Comparison of ENCODE assay signal across 8 cellular contexts in genomic region chr2:55048925-55049793, GRCh38. TPM values are rescaled to one million over a fixed set of nuclear protein-coding genes. Genes with fewer than 3 reads are reported as not detected.
DNase-seq lines count a peak whose midpoint lies in the region; ATAC-seq and TF ChIP-seq lines count a peak whose summit lies in the region.

No MANE protein-coding gene starts in this region.

- no peaks in the 10 kb centered on the region for H3K36me3 ChIP-seq in kidney epithelial cell (ENCODE audit: control insufficient read depth, insufficient read depth, low read length)

- H3K4me3 ChIP-seq in choroid plexus epithelial cell (ENCODE audit: low read depth, low read length): peak overlapping the region; percentile 93
- peak overlapping the region; percentile 87 for H3K4me3 ChIP-seq in kidney epithelial cell (ENCODE audit: low read depth, low read length)

- TF ChIP-seq CTCF in choroid plexus epithelial cell (conservative IDR thresholded peaks at IDR 0.05; ENCODE audit: low read depth, low read length) (peak; percentile 87), kidney epithelial cell (IDR thresholded peaks at IDR 0.05; ENCODE audit: insufficient read depth, low read length, poor library complexity, severe bottlenecking) (peak; percentile 71)

- no peaks in the 10 kb centered on the region for H3K27me3 ChIP-seq in kidney epithelial cell (ENCODE audit: control insufficient read depth, insufficient read depth, low read length)

- ATAC-seq in HG03064 (IDR thresholded peaks at IDR 0.05; ENCODE audit: low read depth, unreplicated experiment): peak; percentile 6
- ATAC-seq in GM18858 (IDR thresholded peaks at IDR 0.05; ENCODE audit: unreplicated experiment): no peak

- DNase-seq in ELR (ENCODE audit: low read depth) (peak; percentile 83), NCI-H446 treated with DMSO at 0.1 percent for 48 hours (lab: John Stamatoyannopoulos, UW) (peak; percentile 33), choroid plexus epithelial cell (ENCODE audit: low read depth) (peak; percentile 85), kidney epithelial cell (ENCODE audit: low read depth) (no peak)
- DNase-seq in activated CD4-positive, alpha-beta T cell treated with anti-CD3 and anti-CD28 coated beads for 1 hour: peak; percentile 29
- peak; percentile 30 to 36 for DNase-seq in stimulated activated CD4-positive, alpha-beta T cell treated with anti-CD3 and anti-CD28 coated beads, Interleukin-15, amount 100 ng/mL, for 1 hour (ENCODE audit: low read depth in 1 of 2, low spot score in 1 of 2)

RNA-seq across cellular contexts. Expression of gene RTN4, which starts 1.1 kb away (rescaled TPM):
- total RNA-seq in kidney epithelial cell: 355 and 382 TPM in 2 replicates
